In the genomic region with DNA sequence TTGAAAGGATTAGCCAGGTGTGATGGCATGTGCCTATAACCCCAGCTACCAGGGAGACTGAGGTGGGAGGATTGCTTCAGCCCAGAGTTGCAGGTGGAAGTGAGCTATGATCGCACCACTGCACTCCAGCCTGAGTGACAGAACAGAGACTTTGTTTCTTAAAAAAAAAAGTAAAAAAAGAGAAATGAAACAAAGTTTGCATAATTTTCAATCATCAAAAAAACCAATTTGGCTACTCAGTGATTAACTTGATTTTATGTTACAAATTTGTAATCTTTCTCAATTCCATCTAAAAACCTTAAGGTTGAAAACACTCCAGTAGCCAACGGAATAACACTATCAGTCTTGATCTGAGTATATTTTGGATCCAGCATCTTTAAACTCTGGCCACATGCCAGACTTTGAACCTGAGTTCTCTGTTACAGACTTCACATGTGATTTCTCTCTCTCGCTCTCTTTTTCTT, we compare ENCODE assay signal across 12 cellular contexts. TPM values are rescaled to one million over a fixed set of nuclear protein-coding genes. Genes with fewer than 3 reads are reported as not detected.
DNase-seq lines count a peak whose midpoint lies in the region; ATAC-seq, FAIRE-seq and TF ChIP-seq lines count a peak whose summit lies in the region.
"Had no signal": no experiment of that assay in that cellular context is flagged by ENCODE, and none has a peak within 500 bp of the region (broad histone marks: within the 10 kb centered on the region; RNA-seq: fewer than 3 reads in every experiment).

No MANE protein-coding gene starts in this region.

- H3K9me3 ChIP-seq in K562 (replicated peaks; ENCODE audit: control insufficient read depth, insufficient read depth, low read depth, low read length): no peaks in the 10 kb centered on the region; the same call in 1 of the 2 replicates
- peaks cover 0 to 18% (median 9%) of the 10 kb centered on the region in 12 donors for H3K9me3 ChIP-seq in heart left ventricle

- no peak for FAIRE-seq in K562 (lab: Jason Lieb, UNC)
- FAIRE-seq: endometrium had no signal

- in situ Hi-C loops in K562 (cut with MboI): no loop called here

- H3K79me2 ChIP-seq in K562 (ENCODE audit: control insufficient read depth, insufficient read depth, low read length): no peaks in the 10 kb centered on the region

- no peak overlapping the region for H3K27ac ChIP-seq in K562 (ENCODE audit: extremely low read depth, low read depth, low read length)
- H3K27ac ChIP-seq in heart left ventricle: no peak overlapping the region
- H3K27ac ChIP-seq: GM23248 had no signal

- no peaks in the 10 kb centered on the region for H3K9me1 ChIP-seq in K562 (ENCODE audit: control insufficient read depth, insufficient read depth, low read length)

- no peak for TF ChIP-seq CTCF in K562 (IDR thresholded peaks at IDR 0.05 in 2 of 3, conservative IDR thresholded peaks at IDR 0.05 in 1 of 3; ENCODE audit: insufficient read depth in 2 of 3, low read depth in 1 of 3, low read length in 3 of 3)
- TF ChIP-seq CTCF in heart left ventricle (IDR thresholded peaks at IDR 0.05): no peak

- H3K9ac ChIP-seq in K562 (ENCODE audit: insufficient read depth in 1 of 2, low read depth in 2 of 2, low read length in 2 of 2): no peak overlapping the region
- H3K9ac ChIP-seq: GM23248 had no signal

- TF ChIP-seq POLR2A in K562 (conservative IDR thresholded peaks at IDR 0.05): no peak
- TF ChIP-seq POLR2A in heart left ventricle (IDR thresholded peaks at IDR 0.05): no peak

- no peaks in the 10 kb centered on the region for H3K27me3 ChIP-seq in K562 (ENCODE audit: control insufficient read depth in 2 of 2, insufficient read depth in 2 of 2, low read length in 2 of 2)
- H3K27me3 ChIP-seq in heart left ventricle: no peaks in the 10 kb centered on the region

- ATAC-seq in GM18867 (IDR thresholded peaks at IDR 0.05; ENCODE audit: unreplicated experiment): peak; percentile 97
- ATAC-seq in GM21529 (IDR thresholded peaks at IDR 0.05; ENCODE audit: unreplicated experiment): peak; percentile 95
- ATAC-seq in HG03139 (IDR thresholded peaks at IDR 0.05; ENCODE audit: unreplicated experiment): peak; percentile 95
- ATAC-seq in K562: no peak
- no peak for ATAC-seq in heart left ventricle

- intact Hi-C loops in K562 (cut with micrococcal nuclease) (no loop called here), heart left ventricle (cut with DNase I) (no loop called here)

- H3K4me1 ChIP-seq in K562 (replicated peaks in 1 of 2; ENCODE audit: control insufficient read depth in 2 of 2, insufficient read depth in 2 of 2, low read length in 2 of 2) (no peaks in the 10 kb centered on the region), heart left ventricle (peaks cover 0 to 7% (median 0%) of the 10 kb centered on the region in 12 donors)

- 12% methylated on average over 3 of the region's 3 CpGs for WGBS in K562 (ENCODE audit: insufficient coverage, low coverage, missing lambda C conversion rate)
- WGBS in heart left ventricle, 4 donors: 76 to 80% (median 79%) methylated on average over 3 of the region's 3 CpGs

- POLR2A ChIA-PET in K562 (lab: Yijun Ruan, JAX): no interaction called here

- H2AFZ ChIP-seq in K562 (ENCODE audit: low read depth, low read length): no peak overlapping the region
- H2AFZ ChIP-seq: GM23248 had no signal

- CTCF ChIA-PET in K562 (lab: Yijun Ruan, JAX; ENCODE audit: low intra/inter-chr PET ratio): no interaction called here

- DNase-seq in K562 (ENCODE audit: extremely low read depth in 1 of 4, low spot score in 3 of 4): no peak
- no peak for DNase-seq in cerebellar nuclear complex (lab: John Stamatoyannopoulos, UW)
- no peak for DNase-seq in mucosa of gallbladder (ENCODE audit: low spot score)
- no peak for DNase-seq in NCI-H524 (lab: John Stamatoyannopoulos, UW)
- no peak for DNase-seq in heart left ventricle
- DNase-seq: activated CD4-positive, CD25-positive, alpha-beta regulatory T cell treated with anti-CD3 and anti-CD28 coated beads, Interleukin-2, amount 50 U/mL, for 72 hours; GM23248; OCI-M1 had no signal

- no peak for TF ChIP-seq EP300 in K562 (IDR thresholded peaks at IDR 0.05; ENCODE audit: low read length)

- H3K4me3 ChIP-seq in K562 (no peak overlapping the region), heart left ventricle (no peak overlapping the region)
- H3K4me3 ChIP-seq: GM23248 had no signal

- H4K20me1 ChIP-seq in K562 (replicated peaks; ENCODE audit: control insufficient read depth, insufficient read depth, low read length): no peaks in the 10 kb centered on the region

- BruUV-seq in K562 (replicated peaks; lab: Mats Ljungman, UMichigan): no TSS peak

- H3K4me2 ChIP-seq in K562 (ENCODE audit: insufficient read depth, low read length): no peak overlapping the region

- TF ChIP-seq RAD21 in K562 (CRISPR knock-in tag; conservative IDR thresholded peaks at IDR 0.05 in 1 of 2, IDR thresholded peaks at IDR 0.05 in 1 of 2): no peak

- no peaks in the 10 kb centered on the region for H3K36me3 ChIP-seq in K562 (ENCODE audit: control insufficient read depth, insufficient read depth, low read length)
- no peaks in the 10 kb centered on the region for H3K36me3 ChIP-seq in heart left ventricle

TF ChIP-seq in K562, 482 proteins besides CTCF, POLR2A, EP300 and RAD21:
- no peak for TF ChIP-seq DPF2 (IDR thresholded peaks at IDR 0.05)
- TF ChIP-seq NFIC (IDR thresholded peaks at IDR 0.05): peak; percentile 49; the same call in 1 of the 2 replicates
- TF ChIP-seq BRD9 (IDR thresholded peaks at IDR 0.05; ENCODE audit: low read depth, partially characterized antibody): no peak
- TF ChIP-seq NFYB (IDR thresholded peaks at IDR 0.05; ENCODE audit: extremely low read depth, insufficient read length): no peak

RNA-seq across cellular contexts. Expression of a gene that starts 12.6 kb away (rescaled TPM):
- 7.0 and 7.7 TPM in 2 replicates for total RNA-seq in K562 (2011; cell fraction: chromatin; rRNA removed; ENCODE audit: low replicate concordance)
- 3.3 and 3.8 TPM in 2 replicates for total RNA-seq in K562 (2011; cell fraction: nucleolus; rRNA removed)
- 4.1 and 5.4 TPM in 2 replicates for total RNA-seq in K562 (2011; cell fraction: nucleoplasm; rRNA removed)
- total RNA-seq in K562 (2014; rRNA removed) (2.1 and 3.6 TPM in 2 replicates), K562 (2014; rRNA removed; fragmentation: Illumina TruSeq; extraction: Trizol) (4.7 and 5.0 TPM in 2 replicates), K562 (2015; rRNA removed; fragmentation: Illumina TruSeq; extraction: Trizol) (3.6 and 4.0 TPM in 2 replicates), K562 (2021) (4.5 and 5.0 TPM in 2 replicates), mucosa of gallbladder (13.7 TPM), heart left ventricle (10 to 100 TPM; 32.1 to 58.9 (median 44.0) TPM)
- polyA plus RNA-seq in K562 (2011; rRNA removed) (6.0 and 11.8 TPM in 2 replicates), K562 (2014; fragmentation: Illumina TruSeq; extraction: Trizol) (3.5 and 3.9 TPM in 2 replicates), K562 (2014; fragmentation: Nextera tagmentation; extraction: Ambion mirVana) (1 to 10 TPM in 1 of 2 experiments, under 1 TPM in 1; 0.99 to 1.2 TPM), K562 (2014; rRNA removed) (3.6 and 3.8 TPM in 2 replicates), heart left ventricle (10 to 100 TPM in 1 of 2 donors, 1 to 10 TPM in 1; 8.2 to 16.7 TPM)
- 3.4 and 9.1 TPM in 2 replicates for polyA plus RNA-seq in K562 (2011; cell fraction: cytosol; rRNA removed)
- polyA plus RNA-seq in K562 (2011; cell fraction: nucleus; rRNA removed): 1.5 and 4.8 TPM in 2 replicates
- 2.2 and 2.5 TPM in 2 replicates for polyA plus RNA-seq in K562 (2012)
- polyA minus RNA-seq in K562 (2011; rRNA and poly(A)+ RNA removed): 6.9 and 16.9 TPM in 2 replicates
- 2.9 and 7.9 TPM in 2 replicates for polyA minus RNA-seq in K562 (2011; cell fraction: cytosol; rRNA and poly(A)+ RNA removed)
- 1.5 and 6.8 TPM in 2 replicates for polyA minus RNA-seq in K562 (2011; cell fraction: nucleus; rRNA and poly(A)+ RNA removed)

RNA-seq across cellular contexts. Expression of a gene that starts 55.9 kb away (rescaled TPM):
- 0.60 and 1.1 TPM in 2 replicates for total RNA-seq in K562 (2011; cell fraction: chromatin; rRNA removed; ENCODE audit: low replicate concordance)
- total RNA-seq in K562 (2011; cell fraction: nucleolus; rRNA removed): 0.83 and 1.2 TPM in 2 replicates
- total RNA-seq in K562 (2011; cell fraction: nucleoplasm; rRNA removed): 1.1 and 1.3 TPM in 2 replicates
- total RNA-seq in K562 (2014; rRNA removed) (0.37 and 0.68 TPM in 2 replicates), K562 (2014; rRNA removed; fragmentation: Illumina TruSeq; extraction: Trizol) (1.0 and 1.2 TPM in 2 replicates), K562 (2015; rRNA removed; fragmentation: Illumina TruSeq; extraction: Trizol) (0.18 and 0.53 TPM in 2 replicates), K562 (2021) (0.60 and 1.4 TPM in 2 replicates), mucosa of gallbladder (6.4 TPM), heart left ventricle (1 to 10 TPM; 3.1 to 7.4 (median 6.1) TPM)
- polyA plus RNA-seq in K562 (2011; rRNA removed) (0.96 and 1.0 TPM in 2 replicates), K562 (2014; fragmentation: Illumina TruSeq; extraction: Trizol) (0.73 and 0.77 TPM in 2 replicates), K562 (2014; fragmentation: Nextera tagmentation; extraction: Ambion mirVana) (1 to 10 TPM; 1.0 to 1.7 TPM), K562 (2014; rRNA removed) (0.69 and 0.82 TPM in 2 replicates), heart left ventricle (1 to 10 TPM; 2.3 to 2.8 TPM)
- 0.39 and 0.52 TPM in 2 replicates for polyA plus RNA-seq in K562 (2011; cell fraction: cytosol; rRNA removed)
- polyA plus RNA-seq in K562 (2011; cell fraction: nucleus; rRNA removed): 0.41 and 0.71 TPM in 2 replicates
- 0.39 and 0.83 TPM in 2 replicates for polyA plus RNA-seq in K562 (2012)
- polyA minus RNA-seq in K562 (2011; rRNA and poly(A)+ RNA removed): 0.88 and 1.3 TPM in 2 replicates
- 0.38 TPM in 1 of 2 replicates, not detected in the other for polyA minus RNA-seq in K562 (2011; cell fraction: cytosol; rRNA and poly(A)+ RNA removed)
- polyA minus RNA-seq in K562 (2011; cell fraction: nucleus; rRNA and poly(A)+ RNA removed): 0.56 and 0.67 TPM in 2 replicates

Comparison
In these comparisons a context has a peak if more than half of its experiments do, and no peak if none do; other contexts are left out.
1. ATAC-seq: peak in GM18867 (single experiment), GM21529 (single experiment) and HG03139 (single experiment); none in K562 (single experiment) and heart left ventricle (0 of 4).